2 cellular contexts compared by ENCODE assay signal in the genomic region with DNA sequence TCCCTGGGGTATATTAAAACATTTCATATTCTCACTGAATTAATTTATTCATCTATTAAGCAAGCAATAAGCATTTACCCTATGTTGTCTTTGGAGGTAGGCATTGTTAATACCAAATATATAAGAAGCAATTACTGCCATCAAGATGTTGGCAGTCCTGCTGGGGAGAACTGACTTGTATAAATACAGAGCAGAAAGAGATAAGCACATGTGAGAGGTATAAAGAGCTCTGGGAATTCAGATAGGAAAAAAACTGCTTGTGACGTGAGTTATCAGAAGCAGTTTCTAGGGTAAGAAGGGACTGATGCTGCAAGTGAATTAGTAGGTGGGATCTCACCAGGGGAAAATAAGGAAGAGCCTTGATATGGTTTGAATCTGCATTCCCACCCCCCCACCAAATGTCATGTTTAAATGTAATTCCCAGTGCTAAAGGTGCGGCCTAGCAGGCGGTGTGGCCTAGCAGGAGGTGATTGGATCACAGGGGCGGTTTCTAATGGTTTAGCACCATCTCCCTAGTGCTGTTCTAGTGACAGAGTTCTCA.
TF ChIP-seq lines count a peak whose summit lies in the region.

No MANE protein-coding gene starts in this region.

TF ChIP-seq in H1, 55 proteins besides CTCF, POLR2A, EP300 and RAD21 (continued from another document):
- TF ChIP-seq CHD7 (IDR thresholded peaks at IDR 0.05; ENCODE audit: insufficient replicate concordance, low read length) (no peak), CEBPB (IDR thresholded peaks at IDR 0.05; ENCODE audit: low read depth, low read length) (no peak), GABPA (IDR thresholded peaks at IDR 0.05; ENCODE audit: borderline replicate concordance, insufficient read depth, low read length) (no peak), USF2 (IDR thresholded peaks at IDR 0.05; ENCODE audit: low read length) (no peak), SP4 (IDR thresholded peaks at IDR 0.05; ENCODE audit: low read length) (no peak), SP1 (IDR thresholded peaks at IDR 0.05; ENCODE audit: low read depth, low read length) (no peak), SUZ12 (IDR thresholded peaks at IDR 0.05; ENCODE audit: low read length) (no peak)

TF ChIP-seq in neural cell, 6 proteins besides CTCF, POLR2A, EP300 and RAD21:
- no peak for TF ChIP-seq REST (IDR thresholded peaks at IDR 0.05; ENCODE audit: borderline replicate concordance)
- no peak for TF ChIP-seq EZH2 (IDR thresholded peaks at IDR 0.05; ENCODE audit: borderline replicate concordance, insufficient read depth, low read length, poor library complexity, severe bottlenecking)
- no peak for TF ChIP-seq TAF1 (IDR thresholded peaks at IDR 0.05; ENCODE audit: low read depth)
- no peak for TF ChIP-seq SMC3 (conservative IDR thresholded peaks at IDR 0.05; ENCODE audit: poor library complexity)
- TF ChIP-seq POLR2AphosphoS5 (IDR thresholded peaks at IDR 0.05), result peak; percentile 56
- no peak for TF ChIP-seq MXI1 (conservative IDR thresholded peaks at IDR 0.05; ENCODE audit: poor library complexity, severe bottlenecking)
